Comparison of ENCODE assay signal across 22 cellular contexts in the genomic region with DNA sequence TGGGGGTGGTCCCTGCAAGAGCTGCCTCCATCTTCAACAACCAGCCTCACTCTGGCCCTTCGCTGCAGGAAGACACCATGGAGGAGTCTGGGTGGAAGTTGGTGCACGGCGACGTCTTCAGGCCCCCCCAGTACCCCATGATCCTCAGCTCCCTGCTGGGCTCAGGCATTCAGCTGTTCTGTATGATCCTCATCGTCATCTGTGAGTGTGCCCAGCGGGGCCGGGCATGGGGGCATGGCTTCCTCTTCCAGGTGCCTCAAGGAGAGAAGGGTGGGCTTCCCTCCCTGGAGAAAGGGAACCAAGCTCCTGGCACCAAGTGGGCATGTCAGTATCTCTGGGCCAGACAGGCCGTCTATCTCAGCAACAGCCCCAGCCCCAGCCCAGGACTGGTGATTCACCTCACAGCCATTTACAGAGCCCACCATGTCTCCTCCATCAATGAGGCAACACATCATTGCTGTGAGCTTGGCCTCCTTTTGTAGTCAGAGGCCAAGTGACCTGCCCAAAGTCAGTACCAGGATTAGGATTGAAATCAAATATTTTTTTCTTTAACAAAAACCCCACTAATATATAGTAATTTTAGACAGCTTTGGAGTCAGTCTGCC. TPM values are rescaled to one million over a fixed set of nuclear protein-coding genes. Genes with fewer than 3 reads are reported as not detected.
DNase-seq lines count a peak whose midpoint lies in the region; ATAC-seq, FAIRE-seq and TF ChIP-seq lines count a peak whose summit lies in the region.
"Had no signal": no experiment of that assay in that cellular context is flagged by ENCODE, and none has a peak within 500 bp of the region (broad histone marks: within the 10 kb centered on the region; RNA-seq: fewer than 3 reads in every experiment).

No MANE protein-coding gene starts in this region.

- DNase-seq in EL (peak; percentile 33), astrocyte (ENCODE audit: low read depth) (peak; percentile 4), islet precursor cell (peak; percentile 76), sigmoid colon (peak; percentile 46), SKM-1 treated with dmso at 0.1 percent for 144 hours (lab: John Stamatoyannopoulos, UW; ENCODE audit: unreplicated experiment) (no peak), NCI-H2171 treated with DMSO at 0.1 percent for 48 hours (lab: John Stamatoyannopoulos, UW) (no peak)
- no peak for DNase-seq in stimulated activated naive CD4-positive, alpha-beta T cell treated with Interleukin-2 at 50 U/mL for 16 hours (lab: John Stamatoyannopoulos, UW)
- DNase-seq: AML-193; C1 segment of cervical spinal cord; CD8-positive, alpha-beta T cell; GM23248; H9; HFFc6; MV-4-11; NCI-H1105 treated with DMSO at 0.1 percent for 48 hours; NCI-H2029 treated with DMSO at 0.1 percent for 48 hours; NCI-H345; NCI-H524 treated with DMSO at 0.1 percent for 48 hours; NCI-H82; Peyer's patch had no signal

- no peak overlapping the region for H2AFZ ChIP-seq in astrocyte (ENCODE audit: low read depth, low read length)
- H2AFZ ChIP-seq: GM23248 had no signal

- no peak for ATAC-seq in GM21360 (IDR thresholded peaks at IDR 0.05; ENCODE audit: unreplicated experiment)
- ATAC-seq: CD8-positive, alpha-beta T cell had no signal

- no peak for TF ChIP-seq EP300 in sigmoid colon (IDR thresholded peaks at IDR 0.05)

- H4K20me1 ChIP-seq in astrocyte (ENCODE audit: insufficient read depth, low read length) = peaks cover 3% of the 10 kb centered on the region

- peaks cover 42% of the 10 kb centered on the region for H3K36me3 Mint-ChIP-seq in astrocyte (ENCODE audit: low read depth, unreplicated experiment)

- H3K4me1 ChIP-seq in astrocyte (ENCODE audit: insufficient read depth, low read length) (peaks cover 1% of the 10 kb centered on the region), sigmoid colon (peaks cover 0 to 3% (median under 1%) of the 10 kb centered on the region in 4 donors)

- H3K9me3 Mint-ChIP-seq in astrocyte (ENCODE audit: unreplicated experiment) = no peaks in the 10 kb centered on the region
- H3K9me3 Mint-ChIP-seq: CD8-positive, alpha-beta T cell; H9; HFFc6 had no signal

- no peak overlapping the region for H3K27ac ChIP-seq in astrocyte (ENCODE audit: low read depth, low read length)
- no peak overlapping the region for H3K27ac ChIP-seq in sigmoid colon
- H3K27ac ChIP-seq: GM23248, HL-60, Peyer's patch had no signal

- H3K79me2 ChIP-seq in astrocyte (ENCODE audit: insufficient read depth, low read length) = no peaks in the 10 kb centered on the region

- H3K27ac Mint-ChIP-seq in astrocyte (ENCODE audit: unreplicated experiment) = no peak overlapping the region
- H3K27ac Mint-ChIP-seq: CD8-positive, alpha-beta T cell; H9; HFFc6 had no signal

- no peak for FAIRE-seq in astrocyte (lab: Jason Lieb, UNC)

- no peak overlapping the region for H3K4me2 ChIP-seq in astrocyte (ENCODE audit: low read length)

- H3K9ac ChIP-seq in astrocyte (ENCODE audit: low read length) = no peak overlapping the region
- H3K9ac ChIP-seq: GM23248 had no signal

- H3K4me1 Mint-ChIP-seq in astrocyte (ENCODE audit: low read depth, unreplicated experiment) = peaks cover 10% of the 10 kb centered on the region
- H3K4me1 Mint-ChIP-seq: H9 had no signal

- 89 to 93% methylated on average over 8 of the region's 8 CpGs for WGBS in sigmoid colon, 2 donors

- H3K27me3 ChIP-seq in astrocyte (ENCODE audit: insufficient read depth, low read length) (no peaks in the 10 kb centered on the region), sigmoid colon (no peaks in the 10 kb centered on the region)
- H3K27me3 ChIP-seq: Peyer's patch had no signal

- intact Hi-C loops in sigmoid colon (cut with DNase I) = no loop called here

- H3K9me3 ChIP-seq in astrocyte (ENCODE audit: insufficient read depth, low read depth, low read length) = no peaks in the 10 kb centered on the region
- H3K9me3 ChIP-seq in sigmoid colon = no peaks in the 10 kb centered on the region
- H3K9me3 ChIP-seq: Peyer's patch had no signal

- no peak for TF ChIP-seq POLR2A in sigmoid colon (IDR thresholded peaks at IDR 0.05)

- no peaks in the 10 kb centered on the region for H3K27me3 Mint-ChIP-seq in astrocyte (ENCODE audit: low read depth, unreplicated experiment)

- H3K4me3 ChIP-seq in astrocyte (ENCODE audit: insufficient read depth, low read depth, low read length) (no peak overlapping the region), sigmoid colon (no peak overlapping the region)
- H3K4me3 ChIP-seq: GM23248, Peyer's patch had no signal

- no peak for TF ChIP-seq CTCF in astrocyte (IDR thresholded peaks at IDR 0.05; ENCODE audit: insufficient read depth, low read depth, low read length)
- no peak for TF ChIP-seq CTCF in sigmoid colon (IDR thresholded peaks at IDR 0.05)

- H3K36me3 ChIP-seq in astrocyte (ENCODE audit: insufficient read depth, low read length) (peaks cover 38% of the 10 kb centered on the region), sigmoid colon (peaks cover 34 to 97% (median 44%) of the 10 kb centered on the region in 4 donors)

- no peak overlapping the region for H3K4me3 Mint-ChIP-seq in astrocyte (ENCODE audit: unreplicated experiment)
- H3K4me3 Mint-ChIP-seq: CD8-positive, alpha-beta T cell; H9; HFFc6 had no signal

RNA-seq across cellular contexts. Expression of a gene that starts 40.2 kb away (rescaled TPM):
- total RNA-seq in astrocyte (64.0 and 71.8 TPM in 2 replicates), sigmoid colon (10 to 100 TPM; 15.3 to 24.0 (median 19.1) TPM)
- 10 to 100 TPM in 1 of 3 donors, 1 to 10 TPM in 2; 6.6 to 38.3 (median 9.0) TPM for polyA plus RNA-seq in sigmoid colon

RNA-seq across cellular contexts. Expression of a gene that starts 57.9 kb away (rescaled TPM):
- total RNA-seq in astrocyte = 14.7 and 15.3 TPM in 2 replicates
- 1 to 10 TPM; 3.3 to 5.6 (median 4.6) TPM for total RNA-seq in sigmoid colon
- polyA plus RNA-seq in sigmoid colon = 10 to 100 TPM in 1 of 3 donors, 1 to 10 TPM in 2; 3.0 to 12.5 (median 8.1) TPM

RNA-seq across cellular contexts. Expression of a gene that starts 58.0 kb away (rescaled TPM):
- total RNA-seq in astrocyte = 60.6 and 65.5 TPM in 2 replicates
- total RNA-seq in sigmoid colon = 10 to 100 TPM; 23.5 to 31.6 (median 27.8) TPM
- polyA plus RNA-seq in sigmoid colon = 10 to 100 TPM in 2 of 3 donors, 1 to 10 TPM in 1; 7.2 to 25.3 (median 10.6) TPM

Comparison
In these comparisons a context has a peak if more than half of its experiments do, and no peak if none do; other contexts are left out.
1. DNase-seq: peak in EL (single experiment), astrocyte (single experiment), islet precursor cell (single experiment) and sigmoid colon (single experiment); none in stimulated activated naive CD4-positive, alpha-beta T cell treated with Interleukin-2 at 50 U/mL for 16 hours (single experiment), SKM-1 treated with dmso at 0.1 percent for 144 hours (single experiment) and NCI-H2171 treated with DMSO at 0.1 percent for 48 hours (single experiment).